Comparison of ENCODE assay signal across 1 cellular context in genomic region chr14:64955297-64955696, GRCh38.
TF ChIP-seq lines count a peak whose summit lies in the region.

No MANE protein-coding gene starts in this region.

TF ChIP-seq in WTC11, 78 proteins besides CTCF, POLR2A, EP300 and RAD21 (continued from another document):
- TF ChIP-seq, protein P1, sequence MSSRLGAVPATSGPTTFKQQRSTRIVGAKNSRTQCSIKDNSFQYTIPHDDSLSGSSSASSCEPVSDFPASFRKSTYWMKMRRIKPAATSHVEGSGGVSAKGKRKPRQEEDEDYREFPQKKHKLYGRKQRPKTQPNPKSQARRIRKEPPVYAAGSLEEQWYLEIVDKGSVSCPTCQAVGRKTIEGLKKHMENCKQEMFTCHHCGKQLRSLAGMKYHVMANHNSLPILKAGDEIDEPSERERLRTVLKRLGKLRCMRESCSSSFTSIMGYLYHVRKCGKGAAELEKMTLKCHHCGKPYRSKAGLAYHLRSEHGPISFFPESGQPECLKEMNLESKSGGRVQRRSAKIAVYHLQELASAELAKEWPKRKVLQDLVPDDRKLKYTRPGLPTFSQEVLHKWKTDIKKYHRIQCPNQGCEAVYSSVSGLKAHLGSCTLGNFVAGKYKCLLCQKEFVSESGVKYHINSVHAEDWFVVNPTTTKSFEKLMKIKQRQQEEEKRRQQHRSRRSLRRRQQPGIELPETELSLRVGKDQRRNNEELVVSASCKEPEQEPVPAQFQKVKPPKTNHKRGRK (CRISPR knock-in tag; IDR thresholded peaks at IDR 0.05; ENCODE audit: borderline replicate concordance), result no peak
- no peak for TF ChIP-seq ZNF671 (CRISPR knock-in tag; IDR thresholded peaks at IDR 0.05)
- TF ChIP-seq IRF1 (CRISPR knock-in tag; IDR thresholded peaks at IDR 0.05), result no peak
- no peak for TF ChIP-seq SOX15 (CRISPR knock-in tag; IDR thresholded peaks at IDR 0.05)
- no peak for TF ChIP-seq NR2C2 (CRISPR knock-in tag; IDR thresholded peaks at IDR 0.05)
- TF ChIP-seq ZNF532 (CRISPR knock-in tag; IDR thresholded peaks at IDR 0.05; ENCODE audit: borderline replicate concordance), result no peak
- TF ChIP-seq, protein P2, sequence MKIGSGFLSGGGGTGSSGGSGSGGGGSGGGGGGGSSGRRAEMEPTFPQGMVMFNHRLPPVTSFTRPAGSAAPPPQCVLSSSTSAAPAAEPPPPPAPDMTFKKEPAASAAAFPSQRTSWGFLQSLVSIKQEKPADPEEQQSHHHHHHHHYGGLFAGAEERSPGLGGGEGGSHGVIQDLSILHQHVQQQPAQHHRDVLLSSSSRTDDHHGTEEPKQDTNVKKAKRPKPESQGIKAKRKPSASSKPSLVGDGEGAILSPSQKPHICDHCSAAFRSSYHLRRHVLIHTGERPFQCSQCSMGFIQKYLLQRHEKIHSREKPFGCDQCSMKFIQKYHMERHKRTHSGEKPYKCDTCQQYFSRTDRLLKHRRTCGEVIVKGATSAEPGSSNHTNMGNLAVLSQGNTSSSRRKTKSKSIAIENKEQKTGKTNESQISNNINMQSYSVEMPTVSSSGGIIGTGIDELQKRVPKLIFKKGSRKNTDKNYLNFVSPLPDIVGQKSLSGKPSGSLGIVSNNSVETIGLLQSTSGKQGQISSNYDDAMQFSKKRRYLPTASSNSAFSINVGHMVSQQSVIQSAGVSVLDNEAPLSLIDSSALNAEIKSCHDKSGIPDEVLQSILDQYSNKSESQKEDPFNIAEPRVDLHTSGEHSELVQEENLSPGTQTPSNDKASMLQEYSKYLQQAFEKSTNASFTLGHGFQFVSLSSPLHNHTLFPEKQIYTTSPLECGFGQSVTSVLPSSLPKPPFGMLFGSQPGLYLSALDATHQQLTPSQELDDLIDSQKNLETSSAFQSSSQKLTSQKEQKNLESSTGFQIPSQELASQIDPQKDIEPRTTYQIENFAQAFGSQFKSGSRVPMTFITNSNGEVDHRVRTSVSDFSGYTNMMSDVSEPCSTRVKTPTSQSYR (CRISPR knock-in tag; IDR thresholded peaks at IDR 0.05), result no peak
- TF ChIP-seq ZNF121 (CRISPR knock-in tag; IDR thresholded peaks at IDR 0.05), result no peak
- no peak for TF ChIP-seq USF2 (CRISPR knock-in tag; IDR thresholded peaks at IDR 0.05)
- no peak for TF ChIP-seq PRRX2 (CRISPR knock-in tag; IDR thresholded peaks at IDR 0.05)
- TF ChIP-seq ATF2 (CRISPR knock-in tag; IDR thresholded peaks at IDR 0.05; ENCODE audit: borderline replicate concordance, low read depth), result no peak
- no peak for TF ChIP-seq ZNF423 (CRISPR knock-in tag; IDR thresholded peaks at IDR 0.05)
